ENCODE assay signal across 1 cellular context in genomic region chr16:29294951-29295795, GRCh38.
TF ChIP-seq lines count a peak whose summit lies in the region.

No MANE protein-coding gene starts in this region.

TF ChIP-seq in HepG2, 621 proteins besides CTCF, POLR2A, EP300 and RAD21:
- TF ChIP-seq, protein P1, sequence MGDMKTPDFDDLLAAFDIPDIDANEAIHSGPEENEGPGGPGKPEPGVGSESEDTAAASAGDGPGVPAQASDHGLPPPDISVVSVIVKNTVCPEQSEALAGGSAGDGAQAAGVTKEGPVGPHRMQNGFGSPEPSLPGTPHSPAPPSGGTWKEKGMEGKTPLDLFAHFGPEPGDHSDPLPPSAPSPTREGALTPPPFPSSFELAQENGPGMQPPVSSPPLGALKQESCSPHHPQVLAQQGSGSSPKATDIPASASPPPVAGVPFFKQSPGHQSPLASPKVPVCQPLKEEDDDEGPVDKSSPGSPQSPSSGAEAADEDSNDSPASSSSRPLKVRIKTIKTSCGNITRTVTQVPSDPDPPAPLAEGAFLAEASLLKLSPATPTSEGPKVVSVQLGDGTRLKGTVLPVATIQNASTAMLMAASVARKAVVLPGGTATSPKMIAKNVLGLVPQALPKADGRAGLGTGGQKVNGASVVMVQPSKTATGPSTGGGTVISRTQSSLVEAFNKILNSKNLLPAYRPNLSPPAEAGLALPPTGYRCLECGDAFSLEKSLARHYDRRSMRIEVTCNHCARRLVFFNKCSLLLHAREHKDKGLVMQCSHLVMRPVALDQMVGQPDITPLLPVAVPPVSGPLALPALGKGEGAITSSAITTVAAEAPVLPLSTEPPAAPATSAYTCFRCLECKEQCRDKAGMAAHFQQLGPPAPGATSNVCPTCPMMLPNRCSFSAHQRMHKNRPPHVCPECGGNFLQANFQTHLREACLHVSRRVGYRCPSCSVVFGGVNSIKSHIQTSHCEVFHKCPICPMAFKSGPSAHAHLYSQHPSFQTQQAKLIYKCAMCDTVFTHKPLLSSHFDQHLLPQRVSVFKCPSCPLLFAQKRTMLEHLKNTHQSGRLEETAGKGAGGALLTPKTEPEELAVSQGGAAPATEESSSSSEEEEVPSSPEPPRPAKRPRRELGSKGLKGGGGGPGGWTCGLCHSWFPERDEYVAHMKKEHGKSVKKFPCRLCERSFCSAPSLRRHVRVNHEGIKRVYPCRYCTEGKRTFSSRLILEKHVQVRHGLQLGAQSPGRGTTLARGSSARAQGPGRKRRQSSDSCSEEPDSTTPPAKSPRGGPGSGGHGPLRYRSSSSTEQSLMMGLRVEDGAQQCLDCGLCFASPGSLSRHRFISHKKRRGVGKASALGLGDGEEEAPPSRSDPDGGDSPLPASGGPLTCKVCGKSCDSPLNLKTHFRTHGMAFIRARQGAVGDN (CRISPR knock-in tag; IDR thresholded peaks at IDR 0.05), result peak; percentile 15; the same call in 1 of the 2 replicates
